ENCODE assay signal across 16 cellular contexts in genomic region chr1:19402031-19402430, GRCh38.
A peak's percentile ranks its signal among the peaks of the same experiment; 100 is the strongest.
DNase-seq lines count a peak whose midpoint lies in the region; FAIRE-seq and TF ChIP-seq lines count a peak whose summit lies in the region.
"Had no signal": no experiment of that assay in that cellular context is flagged by ENCODE, and none has a peak within 500 bp of the region (broad histone marks: within the 10 kb centered on the region; RNA-seq: fewer than 3 reads in every experiment).

No MANE protein-coding gene starts in this region.

- TF ChIP-seq CTCF in HEK293 (tag by site-specific recombination; IDR thresholded peaks at IDR 0.05) (no peak), endodermal cell (conservative IDR thresholded peaks at IDR 0.05) (no peak), osteocyte (IDR thresholded peaks at IDR 0.05) (no peak)

- POLR2A ChIA-PET in HEK293 (lab: Yijun Ruan, JAX), result no interaction called here

- peaks cover 21% of the 10 kb centered on the region for H3K36me3 Mint-ChIP-seq in endodermal cell (ENCODE audit: low read depth)
- peaks cover 30% of the 10 kb centered on the region for H3K36me3 Mint-ChIP-seq in osteocyte (ENCODE audit: unreplicated experiment)
- no peaks in the 10 kb centered on the region for H3K36me3 Mint-ChIP-seq in immature natural killer cell

- H3K36me3 ChIP-seq in BLaER1 (peaks cover 43% of the 10 kb centered on the region), HEK293 (ENCODE audit: control insufficient read depth in 2 of 2, insufficient read depth in 1 of 2, low read length in 2 of 2) (peaks cover 0 to 11% of the 10 kb centered on the region in 2 experiments; a peak in 2 of 3 replicates), endodermal cell (ENCODE audit: control insufficient read depth, insufficient read depth, low read length) (peaks cover 31% of the 10 kb centered on the region)

- H4K20me1 ChIP-seq in BLaER1, result peaks cover 83% of the 10 kb centered on the region

- no peaks in the 10 kb centered on the region for H3K27me3 Mint-ChIP-seq in endodermal cell (ENCODE audit: insufficient read depth)
- no peaks in the 10 kb centered on the region for H3K27me3 Mint-ChIP-seq in osteocyte (ENCODE audit: unreplicated experiment)
- peaks cover 0 to 3% (median 0%) of the 10 kb centered on the region in 3 donors for H3K27me3 Mint-ChIP-seq in immature natural killer cell (ENCODE audit: low read depth in 3 of 3)
- H3K27me3 Mint-ChIP-seq: activated CD4-positive, alpha-beta T cell treated with anti-CD3 and anti-CD28 coated beads, Interleukin-2, amount 10 ng/mL, durations not matched to agents 7 days and 5 days had no signal

- H3K9ac ChIP-seq in BLaER1 (no peak overlapping the region), endodermal cell (ENCODE audit: extremely low read depth, low read length, poor library complexity, severe bottlenecking) (no peak overlapping the region)

- no peaks in the 10 kb centered on the region for H3K27me3 ChIP-seq in BLaER1
- H3K27me3 ChIP-seq in endodermal cell (ENCODE audit: control insufficient read depth, insufficient read depth, low read length, poor library complexity, severe bottlenecking), result no peaks in the 10 kb centered on the region

- H3K9me3 ChIP-seq in BLaER1 (no peaks in the 10 kb centered on the region), HEK293 (ENCODE audit: control insufficient read depth, insufficient read depth, low read depth, low read length) (no peaks in the 10 kb centered on the region), endodermal cell (ENCODE audit: control insufficient read depth, low read length) (no peaks in the 10 kb centered on the region)

- CTCF ChIA-PET in HEK293 (lab: Yijun Ruan, JAX), result interaction anchor here (0.5 to 5.2 kb wide), 3 partner anchors 10 to 197 kb away, joined by 3 to 43 read pairs (median 3); no protein-coding TSS in a partner anchor

- H3K27ac ChIP-seq in BLaER1 (peak overlapping the region; percentile 8; the same call in 1 of the 2 replicates), HEK293 (ENCODE audit: extremely low read depth, low read depth, low read length) (no peak overlapping the region), endodermal cell (ENCODE audit: low read depth, low read length) (no peak overlapping the region)

- H3K27ac Mint-ChIP-seq in endodermal cell, result peak overlapping the region; percentile 66
- H3K27ac Mint-ChIP-seq in osteocyte (ENCODE audit: unreplicated experiment), result peak overlapping the region; percentile 85
- H3K27ac Mint-ChIP-seq in immature natural killer cell, result peak overlapping the region in 3 of 6 donors; percentile 16 to 61 (median 45)
- H3K27ac Mint-ChIP-seq: activated CD4-positive, alpha-beta T cell treated with anti-CD3 and anti-CD28 coated beads, Interleukin-2, amount 10 ng/mL, durations not matched to agents 7 days and 5 days; T-helper 2 cell treated with Interferon-gamma antibody and Interleukin-4, amounts not matched to agents 5 μg/mL and 100 μg/mL, for 36 hours had no signal

- H3K4me1 ChIP-seq in BLaER1 (peaks cover 67% of the 10 kb centered on the region), HEK293 (ENCODE audit: control insufficient read depth, insufficient read depth, low read length) (no peaks in the 10 kb centered on the region), endodermal cell (ENCODE audit: control insufficient read depth, insufficient read depth, low read length) (peaks cover 10% of the 10 kb centered on the region)

- H3K4me3 ChIP-seq in BLaER1 (no peak overlapping the region), HEK293 (ENCODE audit: low read depth, low read length) (no peak overlapping the region), endodermal cell (ENCODE audit: low read length) (no peak overlapping the region)

- WGBS in endodermal cell (ENCODE audit: insufficient coverage in 1 of 2, insufficient read length in 1 of 2), 2 experiments, result 86 to 94% methylated on average over 3 of the region's 3 CpGs

- H3K9me3 Mint-ChIP-seq in endodermal cell (no peaks in the 10 kb centered on the region), osteocyte (ENCODE audit: unreplicated experiment) (no peaks in the 10 kb centered on the region), immature natural killer cell (no peaks in the 10 kb centered on the region)
- H3K9me3 Mint-ChIP-seq: activated CD4-positive, alpha-beta T cell treated with anti-CD3 and anti-CD28 coated beads, Interleukin-2, amount 10 ng/mL, durations not matched to agents 7 days and 5 days; T-helper 2 cell treated with Interferon-gamma antibody and Interleukin-4, amounts not matched to agents 5 μg/mL and 100 μg/mL, for 36 hours had no signal

- H3K4me2 ChIP-seq in BLaER1, result peak overlapping the region; percentile 61

- no peak for TF ChIP-seq POLR2A in GM12892 (IDR thresholded peaks at IDR 0.05; ENCODE audit: low read depth, low read length)

- FAIRE-seq in GM12892 (lab: Jason Lieb, UNC), result no peak
- FAIRE-seq: urothelium cell line had no signal

- H3K4me3 Mint-ChIP-seq in endodermal cell, result no peak overlapping the region
- H3K4me3 Mint-ChIP-seq in osteocyte (ENCODE audit: unreplicated experiment), result no peak overlapping the region
- H3K4me3 Mint-ChIP-seq in immature natural killer cell, result no peak overlapping the region
- H3K4me3 Mint-ChIP-seq: activated CD4-positive, alpha-beta T cell treated with anti-CD3 and anti-CD28 coated beads, Interleukin-2, amount 10 ng/mL, durations not matched to agents 7 days and 5 days; T-helper 2 cell treated with Interferon-gamma antibody and Interleukin-4, amounts not matched to agents 5 μg/mL and 100 μg/mL, for 36 hours had no signal

- H3K4me1 Mint-ChIP-seq in endodermal cell (peaks cover 25% of the 10 kb centered on the region), osteocyte (ENCODE audit: unreplicated experiment) (peaks cover 86% of the 10 kb centered on the region), immature natural killer cell (peaks cover 76 to 89% of the 10 kb centered on the region in 2 donors)

- DNase-seq in endodermal cell (no peak), osteocyte (ENCODE audit: extremely low spot score, unreplicated experiment) (no peak), COR-L47 (lab: John Stamatoyannopoulos, UW) (no peak), GM12892 (ENCODE audit: insufficient read length) (no peak), SK-N-DZ (ENCODE audit: low spot score) (no peak), immature natural killer cell (no peak)
- DNase-seq: activated CD4-positive, alpha-beta T cell treated with anti-CD3 and anti-CD28 coated beads, Interleukin-2, amount 10 ng/mL, durations not matched to agents 7 days and 5 days; AML-193; EL; head of caudate nucleus; NCI-H1694 treated with DMSO at 0.1 percent for 48 hours; occipital lobe had no signal

TF ChIP-seq in HEK293, 187 proteins besides CTCF, POLR2A, EP300 and RAD21:
- TF ChIP-seq ZNF544 (tag by site-specific recombination; IDR thresholded peaks at IDR 0.05) (no peak), SCRT2 (tag by site-specific recombination; IDR thresholded peaks at IDR 0.05) (peak; percentile 48; the same call in 1 of the 2 replicates), ZNF239 (tag by site-specific recombination; IDR thresholded peaks at IDR 0.05) (no peak), PRDM10 (tag by site-specific recombination; IDR thresholded peaks at IDR 0.05) (no peak), ZNF510 (tag by site-specific recombination; IDR thresholded peaks at IDR 0.05; ENCODE audit: insufficient replicate concordance) (no peak), ZNF18 (tag by site-specific recombination; IDR thresholded peaks at IDR 0.05) (no peak), GLIS1 (tag by site-specific recombination; IDR thresholded peaks at IDR 0.05) (peak; percentile 8; the same call in 1 of the 2 replicates), ZNF214 (tag by site-specific recombination; IDR thresholded peaks at IDR 0.05; ENCODE audit: borderline replicate concordance) (no peak), SP3 (tag by site-specific recombination; IDR thresholded peaks at IDR 0.05) (no peak), ZNF302 (tag by site-specific recombination; IDR thresholded peaks at IDR 0.05; ENCODE audit: low read depth) (no peak), ZNF48 (tag by site-specific recombination; IDR thresholded peaks at IDR 0.05) (no peak)
